Comparison of ENCODE assay signal across 20 cellular contexts in genomic region chr3:185532881-185533280, GRCh38. TPM values are rescaled to one million over a fixed set of nuclear protein-coding genes. Genes with fewer than 3 reads are reported as not detected.
DNase-seq lines count a peak whose midpoint lies in the region; ATAC-seq, FAIRE-seq and TF ChIP-seq lines count a peak whose summit lies in the region.
"Had no signal": no experiment of that assay in that cellular context is flagged by ENCODE, and none has a peak within 500 bp of the region (broad histone marks: within the 10 kb centered on the region; RNA-seq: fewer than 3 reads in every experiment).

No MANE protein-coding gene starts in this region.

- TF ChIP-seq POLR2A in vagina (IDR thresholded peaks at IDR 0.05) = no peak

- FAIRE-seq in D721Med (lab: Jason Lieb, UNC) = no peak
- FAIRE-seq: GM12891, GM19239, H54 had no signal

- H3K4me3 Mint-ChIP-seq in neural crest cell = no peak overlapping the region
- H3K4me3 Mint-ChIP-seq: CD4-positive, CD25-positive, alpha-beta regulatory T cell had no signal

- in situ Hi-C loops in Panc1 (cut with HindIII; ENCODE audit: low pct_unique_long_range_greater_than_20kb, low sequenced_read_pairs) = no loop called here

- BruUV-seq in Panc1 (replicated peaks; lab: Mats Ljungman, UMichigan) = TSS peak; percentile 31

- H3K27ac Mint-ChIP-seq in neural crest cell (ENCODE audit: unreplicated experiment) = peak overlapping the region; percentile 47
- H3K27ac Mint-ChIP-seq: CD4-positive, CD25-positive, alpha-beta regulatory T cell had no signal

- CTCF ChIA-PET in Panc1 (lab: Charles Lee) = no interaction called here

- no peak for TF ChIP-seq CTCF in Panc1 (IDR thresholded peaks at IDR 0.05)
- no peak for TF ChIP-seq CTCF in neural crest cell (conservative IDR thresholded peaks at IDR 0.05)
- TF ChIP-seq CTCF in vagina (IDR thresholded peaks at IDR 0.05) = no peak
- no peak for TF ChIP-seq CTCF in lower lobe of right lung (IDR thresholded peaks at IDR 0.05)
- no peak for TF ChIP-seq CTCF in D721Med (IDR thresholded peaks at IDR 0.05; ENCODE audit: insufficient read depth, missing control alignments)

- H3K4me1 Mint-ChIP-seq in neural crest cell = peaks cover 15% of the 10 kb centered on the region

- H3K9me3 ChIP-seq in Panc1 (ENCODE audit: control insufficient read depth, insufficient read depth, low read depth, low read length) (no peaks in the 10 kb centered on the region), vagina (no peaks in the 10 kb centered on the region), lower lobe of right lung (no peaks in the 10 kb centered on the region)
- H3K9me3 ChIP-seq: BLaER1 treated with 17β-estradiol and CSF1 and Interleukin-3, amounts not matched to agents 10 nM and 100 nM had no signal

- no peaks in the 10 kb centered on the region for H3K36me3 Mint-ChIP-seq in neural crest cell (ENCODE audit: low read depth)
- H3K36me3 Mint-ChIP-seq: CD4-positive, CD25-positive, alpha-beta regulatory T cell had no signal

- H3K4me1 ChIP-seq in Panc1 (ENCODE audit: control insufficient read depth, insufficient read depth, low read length) (peaks cover 7% of the 10 kb centered on the region), vagina (no peaks in the 10 kb centered on the region), lower lobe of right lung (peaks cover 13% of the 10 kb centered on the region)

- no peaks in the 10 kb centered on the region for H3K9me3 Mint-ChIP-seq in neural crest cell
- H3K9me3 Mint-ChIP-seq: CD4-positive, CD25-positive, alpha-beta regulatory T cell had no signal

- H3K27me3 ChIP-seq in Panc1 (ENCODE audit: control insufficient read depth, insufficient read depth, low read length) (no peaks in the 10 kb centered on the region), vagina (no peaks in the 10 kb centered on the region), lower lobe of right lung (ENCODE audit: low read depth) (no peaks in the 10 kb centered on the region)
- H3K27me3 ChIP-seq: BLaER1 treated with 17β-estradiol and CSF1 and Interleukin-3, amounts not matched to agents 10 nM and 100 nM had no signal

- DNase-seq in Ammon's horn (ENCODE audit: low spot score) = peak; percentile 32
- DNase-seq in Panc1 (ENCODE audit: low read depth, low spot score) = no peak
- DNase-seq in epidermal melanocyte (ENCODE audit: insufficient read length, low spot score) = peak; percentile 84
- DNase-seq in neural crest cell (ENCODE audit: low read depth, low spot score) = no peak
- DNase-seq in vagina (ENCODE audit: extremely low spot score in 2 of 2) = no peak
- no peak for DNase-seq in lower lobe of right lung
- no peak for DNase-seq in D721Med (ENCODE audit: insufficient read length, low spot score)
- DNase-seq: AML-193; Calu3; CD4-positive, CD25-positive, alpha-beta regulatory T cell; DMS79; GM23248; IMR-90 had no signal

- H3K36me3 ChIP-seq in Panc1 (ENCODE audit: control insufficient read depth, insufficient read depth, low read length) (no peaks in the 10 kb centered on the region), vagina (no peaks in the 10 kb centered on the region), lower lobe of right lung (peaks cover 7% of the 10 kb centered on the region)
- H3K36me3 ChIP-seq: BLaER1 treated with 17β-estradiol and CSF1 and Interleukin-3, amounts not matched to agents 10 nM and 100 nM had no signal

- H3K4me3 ChIP-seq in Panc1 (ENCODE audit: low read depth in 2 of 2, low read length in 2 of 2) = no peak overlapping the region
- no peak overlapping the region for H3K4me3 ChIP-seq in vagina
- H3K4me3 ChIP-seq in lower lobe of right lung = no peak overlapping the region
- H3K4me3 ChIP-seq: BLaER1 treated with 17β-estradiol and CSF1 and Interleukin-3, amounts not matched to agents 10 nM and 100 nM; GM23248 had no signal

- POLR2A ChIA-PET in Panc1 (lab: Charles Lee) = no interaction called here

- intact Hi-C loops in Panc1 (cut with micrococcal nuclease; ENCODE audit: unreplicated experiment) (no loop called here), vagina (cut with DNase I) (no loop called here), lower lobe of right lung (cut with DNase I) (no loop called here)

- ATAC-seq in Panc1 = no peak
- ATAC-seq in GM21390 (IDR thresholded peaks at IDR 0.05; ENCODE audit: unreplicated experiment) = no peak
- ATAC-seq in lower lobe of right lung = no peak

- no peaks in the 10 kb centered on the region for H3K27me3 Mint-ChIP-seq in neural crest cell (ENCODE audit: low read depth)

- H3K27ac ChIP-seq in Panc1 (ENCODE audit: low read length) = no peak overlapping the region
- no peak overlapping the region for H3K27ac ChIP-seq in vagina
- H3K27ac ChIP-seq in lower lobe of right lung = no peak overlapping the region
- H3K27ac ChIP-seq: 22Rv1; BLaER1 treated with 17β-estradiol and CSF1 and Interleukin-3, amounts not matched to agents 10 nM and 100 nM; GM23248 had no signal

RNA-seq across cellular contexts. Expression of gene LIPH, which starts 19.5 kb away (rescaled TPM):
- 19.9 TPM for total RNA-seq in Panc1 (2021; ENCODE audit: unreplicated experiment)
- 13.7 TPM for polyA plus RNA-seq in Panc1 (2012; ENCODE audit: insufficient read length)
- not detected in 2 replicates for total RNA-seq in neural crest cell
- total RNA-seq in vagina = 2.7 TPM
- 29.7 TPM for total RNA-seq in lower lobe of right lung
- total RNA-seq: CD4-positive, CD25-positive, alpha-beta regulatory T cell; G401; GM23248 had no signal
- polyA plus RNA-seq: CD4-positive, CD25-positive, alpha-beta regulatory T cell had no signal

RNA-seq across cellular contexts. Expression of gene TMEM41A, which starts 34.0 kb away (rescaled TPM):
- total RNA-seq in Panc1 (2021; ENCODE audit: unreplicated experiment) (30.2 TPM), neural crest cell (19.9 and 20.2 TPM in 2 replicates), vagina (9.6 TPM), lower lobe of right lung (24.0 TPM)
- polyA plus RNA-seq in Panc1 (2012; ENCODE audit: insufficient read length) = 19.7 TPM

RNA-seq across cellular contexts. Expression of gene SENP2, which starts 53.2 kb away (rescaled TPM):
- total RNA-seq in Panc1 (2021; ENCODE audit: unreplicated experiment) (52.7 TPM), neural crest cell (46.7 and 55.6 TPM in 2 replicates), vagina (13.8 TPM), lower lobe of right lung (36.5 TPM)
- 14.7 TPM for polyA plus RNA-seq in Panc1 (2012; ENCODE audit: insufficient read length)

Comparison
In these comparisons a context has a peak if more than half of its experiments do, and no peak if none do; other contexts are left out.
1. DNase-seq: peak in Ammon's horn (single experiment) and epidermal melanocyte (single experiment); none in Panc1 (single experiment), neural crest cell (single experiment), vagina (0 of 2), lower lobe of right lung (single experiment) and D721Med (single experiment).